Comparison of ENCODE assay signal across 21 cellular contexts in the genomic region with DNA sequence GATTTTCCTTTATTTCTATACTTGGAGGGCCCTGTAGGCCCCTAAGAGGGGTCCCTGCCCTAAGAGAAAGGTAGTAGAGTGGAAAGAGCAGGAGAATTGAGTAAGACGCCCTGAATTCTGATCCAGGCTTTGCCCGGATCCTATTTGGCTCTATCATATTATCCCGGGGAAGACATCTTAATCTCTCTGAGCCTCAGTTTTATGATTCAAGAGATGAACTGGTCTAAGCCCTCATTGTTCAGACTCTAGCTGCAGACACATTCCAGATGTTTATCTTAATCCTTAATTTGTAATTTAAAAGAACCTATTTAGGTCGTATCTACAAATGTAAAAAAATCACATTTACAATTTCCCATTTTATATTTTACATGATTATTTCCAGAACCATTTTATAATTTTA.
"Had no signal": no experiment of that assay in that cellular context is flagged by ENCODE, and none has a peak within 500 bp of the region (broad histone marks: within the 10 kb centered on the region; RNA-seq: fewer than 3 reads in every experiment).

No MANE protein-coding gene starts in this region.

- DNase-seq: activated CD4-positive, alpha-beta memory T cell treated with anti-CD3 and anti-CD28 coated beads, Interleukin-2, amount 10 ng/mL, durations not matched to agents 7 days and 5 days; activated CD4-positive, alpha-beta T cell treated with anti-CD3 and anti-CD28 coated beads for 36 hours; activated CD4-positive, alpha-beta T cell treated with anti-CD3 and anti-CD28 coated beads, Interleukin-2, amount 50 U/mL, for 1 hour; activated T-cell treated with anti-CD3 and anti-CD28 coated beads for 4 hours; activated T-cell treated with anti-CD3 and anti-CD28 coated beads, Interleukin-2, amount 50 U/mL, for 48 hours; body of pancreas; central memory CD4-positive, alpha-beta T cell; Karpas-422; NCI-H1105 treated with DMSO at 0.1 percent for 48 hours; NCI-H1436 treated with DMSO at 0.1 percent for 48 hours; NCI-H187; NCI-H2081; NCI-H446; NCI-H524 treated with DMSO at 0.1 percent for 48 hours; NCI-H748 treated with DMSO at 0.1 percent for 48 hours; SIG-M5; T-cell; T-helper 2 cell; T1000 had no signal

- H3K27ac Mint-ChIP-seq: activated CD4-positive, alpha-beta memory T cell treated with anti-CD3 and anti-CD28 coated beads, Interleukin-2, amount 10 ng/mL, durations not matched to agents 7 days and 5 days; activated CD4-positive, alpha-beta T cell treated with anti-CD3 and anti-CD28 coated beads for 36 hours; activated naive CD4-positive, alpha-beta T cell treated with anti-CD3 and anti-CD28 coated beads, Interleukin-2, amount 50 U/mL, for 24 hours; activated T-helper 17 cell treated with anti-CD3 and anti-CD28 coated beads, Interleukin-2, amount 50 U/mL, for 72 hours; T-cell had no signal

- H3K4me1 Mint-ChIP-seq: activated CD4-positive, alpha-beta memory T cell treated with anti-CD3 and anti-CD28 coated beads, Interleukin-2, amount 10 ng/mL, durations not matched to agents 7 days and 5 days; activated CD4-positive, alpha-beta T cell treated with anti-CD3 and anti-CD28 coated beads for 36 hours; activated naive CD4-positive, alpha-beta T cell treated with anti-CD3 and anti-CD28 coated beads, Interleukin-2, amount 50 U/mL, for 24 hours; activated T-helper 17 cell treated with anti-CD3 and anti-CD28 coated beads, Interleukin-2, amount 50 U/mL, for 72 hours; T-cell had no signal

- H3K4me3 Mint-ChIP-seq: activated CD4-positive, alpha-beta memory T cell treated with anti-CD3 and anti-CD28 coated beads, Interleukin-2, amount 10 ng/mL, durations not matched to agents 7 days and 5 days; activated CD4-positive, alpha-beta T cell treated with anti-CD3 and anti-CD28 coated beads for 36 hours; activated naive CD4-positive, alpha-beta T cell treated with anti-CD3 and anti-CD28 coated beads, Interleukin-2, amount 50 U/mL, for 24 hours; activated T-helper 17 cell treated with anti-CD3 and anti-CD28 coated beads, Interleukin-2, amount 50 U/mL, for 72 hours; T-cell had no signal

- ATAC-seq: activated CD4-positive, alpha-beta T cell treated with anti-CD3 and anti-CD28 coated beads for 36 hours; activated T-helper 17 cell treated with anti-CD3 and anti-CD28 coated beads, Interleukin-2, amount 50 U/mL, for 72 hours; body of pancreas; T-cell had no signal
